Comparison of ENCODE assay signal across 1 cellular context in genomic region chr4:188722911-188723310, GRCh38.
TF ChIP-seq lines count a peak whose summit lies in the region.

No MANE protein-coding gene starts in this region.

TF ChIP-seq in IMR-90, 13 proteins besides CTCF, POLR2A, EP300 and RAD21:
- TF ChIP-seq BHLHE40 (IDR thresholded peaks at IDR 0.05; ENCODE audit: low read depth, low read length): no peak
- TF ChIP-seq MXI1 (IDR thresholded peaks at IDR 0.05; ENCODE audit: borderline replicate concordance, low read depth, low read length): no peak
- TF ChIP-seq CHD1 (IDR thresholded peaks at IDR 0.05; ENCODE audit: low read depth, low read length): no peak
- TF ChIP-seq MAFK (IDR thresholded peaks at IDR 0.05; ENCODE audit: low read depth, low read length): no peak
- no peak for TF ChIP-seq SMC3 (IDR thresholded peaks at IDR 0.05; ENCODE audit: low read depth, low read length)
- no peak for TF ChIP-seq USF2 (IDR thresholded peaks at IDR 0.05; ENCODE audit: low read depth, low read length)
- no peak for TF ChIP-seq MAZ (IDR thresholded peaks at IDR 0.05; ENCODE audit: borderline replicate concordance, low read depth, low read length)
- no peak for TF ChIP-seq FOS (IDR thresholded peaks at IDR 0.05; ENCODE audit: low read depth, low read length)
- TF ChIP-seq ELK1 (IDR thresholded peaks at IDR 0.05; ENCODE audit: borderline replicate concordance, low read depth, low read length): no peak
- no peak for TF ChIP-seq RFX5 (IDR thresholded peaks at IDR 0.05; ENCODE audit: low read depth, low read length)
- TF ChIP-seq RCOR1 (IDR thresholded peaks at IDR 0.05; ENCODE audit: insufficient replicate concordance, low read length): no peak
- TF ChIP-seq NFE2L2 (IDR thresholded peaks at IDR 0.05; ENCODE audit: low read depth, low read length): no peak
- TF ChIP-seq CEBPB (IDR thresholded peaks at IDR 0.05; ENCODE audit: low read depth, low read length): no peak
